In genomic region chr17:81346090-81346907, GRCh38 we compare ENCODE assay signal across 8 cellular contexts. TPM values are rescaled to one million over a fixed set of nuclear protein-coding genes. Genes with fewer than 3 reads are reported as not detected.
A peak's percentile ranks its signal among the peaks of the same experiment; 100 is the strongest.
DNase-seq lines count a peak whose midpoint lies in the region; TF ChIP-seq lines count a peak whose summit lies in the region.

No MANE protein-coding gene starts in this region.

- H3K9me3 ChIP-seq in endocrine pancreas (ENCODE audit: control insufficient read depth, low read length), result no peaks in the 10 kb centered on the region
- H3K9me3 ChIP-seq in mesodermal cell (ENCODE audit: control insufficient read depth, low read length), result no peaks in the 10 kb centered on the region

- H3K27ac ChIP-seq in mesodermal cell (ENCODE audit: low read depth, low read length, severe bottlenecking), result peak overlapping the region; percentile 63

- DNase-seq in CD1c-positive myeloid dendritic cell (ENCODE audit: extremely low spot score), result peak; percentile 98
- peak; percentile 100 for DNase-seq in GM20000 (ENCODE audit: low spot score)
- peak in 74 of 76 experiments; percentile 51 to 99 (median 91) for DNase-seq in HUDEP-2 (lab: John Stamatoyannopoulos, UW; ENCODE audit: unreplicated experiment in 76 of 76)
- DNase-seq in NOMO-1 treated with DMSO at 0.1 percent for 48 hours (lab: John Stamatoyannopoulos, UW; ENCODE audit: unreplicated experiment), result peak; percentile 93
- DNase-seq in activated CD8-positive, alpha-beta memory T cell treated with anti-CD3 and anti-CD28 coated beads, Interleukin-2, amount 50 U/mL, for 24 hours (ENCODE audit: extremely low read depth), result peak; percentile 86
- DNase-seq in stimulated activated CD8-positive, alpha-beta memory T cell treated with anti-CD3 and anti-CD28 coated beads, Interleukin-15, amount 100 ng/mL, for 1 hour (ENCODE audit: low read depth), result peak; percentile 83

- no peaks in the 10 kb centered on the region for H3K4me1 ChIP-seq in endocrine pancreas (ENCODE audit: control insufficient read depth, insufficient read depth, low read length)
- H3K4me1 ChIP-seq in mesodermal cell (ENCODE audit: control insufficient read depth, insufficient read depth, low read length, poor library complexity, severe bottlenecking), result peaks cover 23% of the 10 kb centered on the region

- H3K4me3 ChIP-seq in endocrine pancreas (ENCODE audit: control insufficient read depth, insufficient read depth, low read length) (no peak overlapping the region), mesodermal cell (ENCODE audit: extremely low read depth, insufficient read depth, low read length, poor library complexity, severe bottlenecking) (peak overlapping the region; percentile 66)

- H3K27me3 ChIP-seq in endocrine pancreas (ENCODE audit: control insufficient read depth, insufficient read depth, low read length), result no peaks in the 10 kb centered on the region

- H3K9ac ChIP-seq in endocrine pancreas (ENCODE audit: control insufficient read depth, insufficient read depth, low read length), result peak overlapping the region; percentile 43

- TF ChIP-seq CTCF in GM20000 (IDR thresholded peaks at IDR 0.05; ENCODE audit: extremely low read depth, missing control alignments), result no peak

- H3K36me3 ChIP-seq in endocrine pancreas (ENCODE audit: control insufficient read depth, insufficient read depth, low read length) (no peaks in the 10 kb centered on the region), mesodermal cell (ENCODE audit: control insufficient read depth, insufficient read depth, low read length) (peaks cover 24% of the 10 kb centered on the region)

- WGBS in mesodermal cell (ENCODE audit: insufficient coverage in 2 of 2), 2 experiments, result 1% methylated on average over 51 to 52 of the region's 91 CpGs

RNA-seq across cellular contexts. Expression of gene BAHCC1, which starts 49.0 kb away (rescaled TPM):
- polyA plus RNA-seq in mesodermal cell (2013, experiment 1 of 2), result 29.9 TPM
- 21.6 TPM for polyA plus RNA-seq in mesodermal cell (2013, experiment 2 of 2)

RNA-seq across cellular contexts. Expression of gene SLC38A10, which starts 51.2 kb away (rescaled TPM):
- 36.0 TPM for polyA plus RNA-seq in mesodermal cell (2013, experiment 1 of 2)
- polyA plus RNA-seq in mesodermal cell (2013, experiment 2 of 2), result 36.0 TPM
